Comparison of ENCODE assay signal across 3 cellular contexts in genomic region chr7:34115503-34115902, GRCh38.
TF ChIP-seq lines count a peak whose summit lies in the region.

No MANE protein-coding gene starts in this region.

TF ChIP-seq in SK-N-SH treated with all-trans-retinoic acid at 6 μM for 48 hours, 23 proteins besides CTCF, POLR2A, EP300 and RAD21:
- TF ChIP-seq ZNF565 (CRISPR knock-in tag; conservative IDR thresholded peaks at IDR 0.05; ENCODE audit: low read depth) (no peak), ZNF8 (CRISPR knock-in tag; IDR thresholded peaks at IDR 0.05) (peak; percentile 98)

TF ChIP-seq in SK-N-SH, 30 proteins besides CTCF, POLR2A, EP300 and RAD21:
- no peak for TF ChIP-seq FOSL2 (IDR thresholded peaks at IDR 0.05; ENCODE audit: borderline replicate concordance, low read depth)
- TF ChIP-seq CHD2 (IDR thresholded peaks at IDR 0.05; ENCODE audit: low read length, partially characterized antibody) = no peak
- TF ChIP-seq FOXJ3 (CRISPR knock-in tag; IDR thresholded peaks at IDR 0.05) = no peak
- no peak for TF ChIP-seq RFX5 (IDR thresholded peaks at IDR 0.05; ENCODE audit: low read length)
- TF ChIP-seq NFIC (IDR thresholded peaks at IDR 0.05; ENCODE audit: borderline replicate concordance) = no peak
- no peak for TF ChIP-seq ELF1 (IDR thresholded peaks at IDR 0.05)
- no peak for TF ChIP-seq GATA2 (CRISPR knock-in tag; IDR thresholded peaks at IDR 0.05)
- no peak for TF ChIP-seq MEF2A (IDR thresholded peaks at IDR 0.05; ENCODE audit: borderline replicate concordance, low read depth)
- no peak for TF ChIP-seq TCF12 (IDR thresholded peaks at IDR 0.05)
- no peak for TF ChIP-seq PBX3 (IDR thresholded peaks at IDR 0.05)
- no peak for TF ChIP-seq MXI1 (IDR thresholded peaks at IDR 0.05; ENCODE audit: low read depth, low read length)
- TF ChIP-seq NRF1 (IDR thresholded peaks at IDR 0.05; ENCODE audit: low read depth, low read length) = no peak
- no peak for TF ChIP-seq MAX (IDR thresholded peaks at IDR 0.05; ENCODE audit: low read depth)
- TF ChIP-seq GABPA (IDR thresholded peaks at IDR 0.05; ENCODE audit: low read depth) = no peak
- TF ChIP-seq USF2 (IDR thresholded peaks at IDR 0.05; ENCODE audit: borderline replicate concordance, low read depth, low read length) = no peak
- no peak for TF ChIP-seq USF1 (IDR thresholded peaks at IDR 0.05; ENCODE audit: borderline replicate concordance, low read depth)
- no peak for TF ChIP-seq ZBTB33 (IDR thresholded peaks at IDR 0.05; ENCODE audit: borderline replicate concordance, low read depth)
- TF ChIP-seq TAF1 (IDR thresholded peaks at IDR 0.05; ENCODE audit: borderline replicate concordance, low read depth, low read length) = no peak
- no peak for TF ChIP-seq FOXM1 (IDR thresholded peaks at IDR 0.05; ENCODE audit: low read depth)

TF ChIP-seq in H1, 55 proteins besides CTCF, POLR2A, EP300 and RAD21:
- TF ChIP-seq USF2 (IDR thresholded peaks at IDR 0.05; ENCODE audit: low read length) (no peak), KDM1A (IDR thresholded peaks at IDR 0.05; ENCODE audit: borderline replicate concordance, low read length) (peak; percentile 54; the same call in 1 of the 2 replicates)
